ENCODE assay signal across 20 cellular contexts in the genomic region with DNA sequence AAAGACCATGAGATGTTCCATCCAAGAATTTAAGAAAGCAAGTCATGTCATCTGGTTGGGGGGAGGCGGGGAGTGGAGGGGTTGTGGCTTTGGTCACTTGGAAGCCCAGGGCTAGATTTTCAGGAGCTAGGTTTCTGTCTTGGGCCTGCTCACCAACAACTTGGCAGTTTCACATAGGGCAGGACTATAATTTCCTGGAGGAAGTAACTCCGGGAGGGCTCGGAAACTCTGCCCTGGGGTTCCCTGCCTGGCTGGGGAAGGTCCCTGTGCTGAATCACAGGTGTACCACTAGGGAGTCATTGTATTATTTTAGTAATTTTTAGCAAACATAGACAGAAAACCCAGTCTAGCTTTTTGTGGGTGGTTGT.
"Had no signal": no experiment of that assay in that cellular context is flagged by ENCODE, and none has a peak within 500 bp of the region (broad histone marks: within the 10 kb centered on the region; RNA-seq: fewer than 3 reads in every experiment).

No MANE protein-coding gene starts in this region.

- H3K9me3 Mint-ChIP-seq: dendritic cell treated with granulocyte-macrophage colony-stimulating factor and Interleukin-4, amounts not matched to agents 40 ng/mL and 50 ng/mL, for 4 days; immature natural killer cell; naive thymus-derived CD4-positive, alpha-beta T cell; stimulated activated effector memory CD8-positive, alpha-beta T cell treated with anti-CD3 and anti-CD28 coated beads, Interleukin-12 subunit alpha, Interleukin-12 subunit beta, amount 100 ng/mL, for 72 hours had no signal

- H3K9me3 ChIP-seq: neutrophil, ovary, suprapubic skin, thyroid gland, upper lobe of left lung had no signal

- H3K27ac Mint-ChIP-seq: dendritic cell treated with granulocyte-macrophage colony-stimulating factor and Interleukin-4, amounts not matched to agents 40 ng/mL and 50 ng/mL, for 4 days; immature natural killer cell; naive thymus-derived CD4-positive, alpha-beta T cell; stimulated activated effector memory CD8-positive, alpha-beta T cell treated with anti-CD3 and anti-CD28 coated beads, Interleukin-12 subunit alpha, Interleukin-12 subunit beta, amount 100 ng/mL, for 72 hours had no signal

- H3K4me3 ChIP-seq: lung, ovary, smooth muscle cell, suprapubic skin, thyroid gland, upper lobe of left lung had no signal

- H3K36me3 ChIP-seq: neutrophil, ovary, suprapubic skin, thyroid gland, upper lobe of left lung had no signal

- ATAC-seq: foreskin keratinocyte; left colon; left ventricle myocardium superior; naive thymus-derived CD4-positive, alpha-beta T cell; right cardiac atrium; stimulated activated effector memory CD8-positive, alpha-beta T cell treated with anti-CD3 and anti-CD28 coated beads, Interleukin-12 subunit alpha, Interleukin-12 subunit beta, amount 100 ng/mL, for 72 hours; stimulated activated naive CD8-positive, alpha-beta T cell treated with anti-CD3 and anti-CD28 coated beads, Interleukin-15, Interleukin-2, amounts not matched to agents 100 U/mL and 50 U/mL, for 24 hours had no signal

- H3K4me3 Mint-ChIP-seq: dendritic cell treated with granulocyte-macrophage colony-stimulating factor and Interleukin-4, amounts not matched to agents 40 ng/mL and 50 ng/mL, for 4 days; immature natural killer cell; naive thymus-derived CD4-positive, alpha-beta T cell; stimulated activated effector memory CD8-positive, alpha-beta T cell treated with anti-CD3 and anti-CD28 coated beads, Interleukin-12 subunit alpha, Interleukin-12 subunit beta, amount 100 ng/mL, for 72 hours had no signal

- DNase-seq: foreskin keratinocyte; immature natural killer cell; kidney; left colon; left ventricle myocardium superior; mesenchymal stem cell; naive thymus-derived CD4-positive, alpha-beta T cell; ovary; right cardiac atrium; stimulated activated CD4-positive, alpha-beta T cell treated with anti-CD3 and anti-CD28 coated beads, Interleukin-4, amount 100 ng/mL, for 1 hour; stimulated activated CD8-positive, alpha-beta memory T cell treated with anti-CD3 and anti-CD28 coated beads, Interleukin-4, amount 100 ng/mL, for 48 hours; stimulated activated naive CD8-positive, alpha-beta T cell treated with anti-CD3 and anti-CD28 coated beads, Interleukin-15, Interleukin-2, amounts not matched to agents 100 U/mL and 50 U/mL, for 24 hours; thyroid gland; upper lobe of left lung had no signal

- H3K4me1 Mint-ChIP-seq: immature natural killer cell; naive thymus-derived CD4-positive, alpha-beta T cell; stimulated activated effector memory CD8-positive, alpha-beta T cell treated with anti-CD3 and anti-CD28 coated beads, Interleukin-12 subunit alpha, Interleukin-12 subunit beta, amount 100 ng/mL, for 72 hours had no signal

- H3K36me3 Mint-ChIP-seq: immature natural killer cell; naive thymus-derived CD4-positive, alpha-beta T cell; stimulated activated effector memory CD8-positive, alpha-beta T cell treated with anti-CD3 and anti-CD28 coated beads, Interleukin-12 subunit alpha, Interleukin-12 subunit beta, amount 100 ng/mL, for 72 hours had no signal

- H3K27me3 Mint-ChIP-seq: dendritic cell treated with granulocyte-macrophage colony-stimulating factor and Interleukin-4, amounts not matched to agents 40 ng/mL and 50 ng/mL, for 4 days had no signal

- H3K4me1 ChIP-seq: foreskin keratinocyte, suprapubic skin, thyroid gland, upper lobe of left lung had no signal

- H3K27ac ChIP-seq: foreskin keratinocyte, neutrophil, ovary, suprapubic skin, thyroid gland, upper lobe of left lung had no signal

- H3K27me3 ChIP-seq: foreskin keratinocyte, ovary, thyroid gland, upper lobe of left lung had no signal
